Comparison of ENCODE assay signal across 1 cellular context in the genomic region with DNA sequence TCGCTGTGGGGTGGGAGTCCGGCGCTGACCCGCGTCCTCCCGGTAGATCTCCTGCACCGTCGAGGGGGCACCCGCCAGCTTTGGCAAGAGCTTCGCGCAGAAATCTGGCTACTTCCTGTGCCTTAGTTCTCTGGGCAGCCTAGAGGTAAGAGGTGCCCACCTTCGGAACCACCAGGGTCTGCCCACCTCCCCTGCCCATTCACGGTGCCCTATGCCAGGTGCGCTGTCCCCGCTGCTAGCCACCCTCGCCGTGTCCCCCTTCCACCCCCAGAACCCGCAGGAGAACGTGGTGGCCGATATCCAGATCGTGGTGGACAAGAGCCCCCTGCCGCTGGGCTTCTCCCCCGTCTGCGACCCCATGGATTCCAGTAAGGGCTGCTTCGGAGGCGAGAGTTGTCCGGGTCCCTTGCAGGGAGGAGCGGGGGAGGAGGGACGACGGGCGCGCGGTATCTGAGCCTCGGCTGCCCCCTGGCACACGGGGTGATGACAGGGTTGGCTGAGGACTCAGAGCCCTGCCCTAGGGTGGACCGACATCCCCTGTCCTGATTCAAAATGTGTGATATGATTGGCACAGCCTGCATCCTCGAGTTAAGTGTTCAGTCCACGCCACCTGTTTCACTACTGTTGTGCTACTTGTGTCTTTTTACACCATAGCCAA.
A peak's percentile ranks its signal among the peaks of the same experiment; 100 is the strongest.
TF ChIP-seq lines count a peak whose summit lies in the region.

No MANE protein-coding gene starts in this region.

TF ChIP-seq in HEK293, 187 proteins besides CTCF, POLR2A, EP300 and RAD21 (continued from another document and continues in another):
- TF ChIP-seq, protein P1, sequence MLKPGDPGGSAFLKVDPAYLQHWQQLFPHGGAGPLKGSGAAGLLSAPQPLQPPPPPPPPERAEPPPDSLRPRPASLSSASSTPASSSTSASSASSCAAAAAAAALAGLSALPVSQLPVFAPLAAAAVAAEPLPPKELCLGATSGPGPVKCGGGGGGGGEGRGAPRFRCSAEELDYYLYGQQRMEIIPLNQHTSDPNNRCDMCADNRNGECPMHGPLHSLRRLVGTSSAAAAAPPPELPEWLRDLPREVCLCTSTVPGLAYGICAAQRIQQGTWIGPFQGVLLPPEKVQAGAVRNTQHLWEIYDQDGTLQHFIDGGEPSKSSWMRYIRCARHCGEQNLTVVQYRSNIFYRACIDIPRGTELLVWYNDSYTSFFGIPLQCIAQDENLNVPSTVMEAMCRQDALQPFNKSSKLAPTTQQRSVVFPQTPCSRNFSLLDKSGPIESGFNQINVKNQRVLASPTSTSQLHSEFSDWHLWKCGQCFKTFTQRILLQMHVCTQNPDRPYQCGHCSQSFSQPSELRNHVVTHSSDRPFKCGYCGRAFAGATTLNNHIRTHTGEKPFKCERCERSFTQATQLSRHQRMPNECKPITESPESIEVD (tag by site-specific recombination; IDR thresholded peaks at IDR 0.05), result no peak
- TF ChIP-seq OSR2 (tag by site-specific recombination; IDR thresholded peaks at IDR 0.05), result no peak
- TF ChIP-seq ZNF302 (tag by site-specific recombination; IDR thresholded peaks at IDR 0.05; ENCODE audit: low read depth), result no peak
- TF ChIP-seq ZNF157 (tag by site-specific recombination; IDR thresholded peaks at IDR 0.05), result no peak
- TF ChIP-seq ZNF354C (tag by site-specific recombination; IDR thresholded peaks at IDR 0.05; ENCODE audit: borderline replicate concordance, low read depth), result no peak
- no peak for TF ChIP-seq ZNF10 (tag by site-specific recombination; IDR thresholded peaks at IDR 0.05)
- TF ChIP-seq, protein P2, sequence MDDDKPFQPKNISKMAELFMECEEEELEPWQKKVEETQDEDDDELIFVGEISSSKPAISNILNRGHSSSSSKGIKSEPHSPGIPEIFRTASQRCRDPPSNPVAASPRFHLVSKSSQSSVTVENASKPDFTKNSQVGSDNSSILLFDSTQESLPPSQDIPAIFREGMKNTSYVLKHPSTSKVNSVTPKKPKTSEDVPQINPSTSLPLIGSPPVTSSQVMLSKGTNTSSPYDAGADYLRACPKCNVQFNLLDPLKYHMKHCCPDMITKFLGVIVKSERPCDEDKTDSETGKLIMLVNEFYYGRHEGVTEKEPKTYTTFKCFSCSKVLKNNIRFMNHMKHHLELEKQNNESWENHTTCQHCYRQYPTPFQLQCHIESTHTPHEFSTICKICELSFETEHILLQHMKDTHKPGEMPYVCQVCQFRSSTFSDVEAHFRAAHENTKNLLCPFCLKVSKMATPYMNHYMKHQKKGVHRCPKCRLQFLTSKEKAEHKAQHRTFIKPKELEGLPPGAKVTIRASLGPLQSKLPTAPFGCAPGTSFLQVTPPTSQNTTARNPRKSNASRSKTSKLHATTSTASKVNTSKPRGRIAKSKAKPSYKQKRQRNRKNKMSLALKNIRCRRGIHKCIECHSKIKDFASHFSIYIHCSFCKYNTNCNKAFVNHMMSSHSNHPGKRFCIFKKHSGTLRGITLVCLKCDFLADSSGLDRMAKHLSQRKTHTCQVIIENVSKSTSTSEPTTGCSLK (tag by site-specific recombination; IDR thresholded peaks at IDR 0.05), result no peak
- no peak for TF ChIP-seq ZNF239 (tag by site-specific recombination; IDR thresholded peaks at IDR 0.05)
- TF ChIP-seq, protein P3, sequence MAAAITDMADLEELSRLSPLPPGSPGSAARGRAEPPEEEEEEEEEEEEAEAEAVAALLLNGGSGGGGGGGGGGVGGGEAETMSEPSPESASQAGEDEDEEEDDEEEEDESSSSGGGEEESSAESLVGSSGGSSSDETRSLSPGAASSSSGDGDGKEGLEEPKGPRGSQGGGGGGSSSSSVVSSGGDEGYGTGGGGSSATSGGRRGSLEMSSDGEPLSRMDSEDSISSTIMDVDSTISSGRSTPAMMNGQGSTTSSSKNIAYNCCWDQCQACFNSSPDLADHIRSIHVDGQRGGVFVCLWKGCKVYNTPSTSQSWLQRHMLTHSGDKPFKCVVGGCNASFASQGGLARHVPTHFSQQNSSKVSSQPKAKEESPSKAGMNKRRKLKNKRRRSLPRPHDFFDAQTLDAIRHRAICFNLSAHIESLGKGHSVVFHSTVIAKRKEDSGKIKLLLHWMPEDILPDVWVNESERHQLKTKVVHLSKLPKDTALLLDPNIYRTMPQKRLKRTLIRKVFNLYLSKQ (tag by site-specific recombination; IDR thresholded peaks at IDR 0.05; ENCODE audit: borderline replicate concordance), result no peak
- peak; percentile 87 for TF ChIP-seq SCRT2 (tag by site-specific recombination; IDR thresholded peaks at IDR 0.05)
- no peak for TF ChIP-seq ZNF140 (tag by site-specific recombination; IDR thresholded peaks at IDR 0.05)
- no peak for TF ChIP-seq ZNF221 (tag by site-specific recombination; IDR thresholded peaks at IDR 0.05; ENCODE audit: borderline replicate concordance)
- TF ChIP-seq ZNF596 (tag by site-specific recombination; IDR thresholded peaks at IDR 0.05), result 0 out of 2 replicates have a peak, but pooled peaks have one; percentile 2
- peak; percentile 61; the same call in 1 of the 2 replicates for TF ChIP-seq GLIS2 (tag by site-specific recombination; IDR thresholded peaks at IDR 0.05)
- TF ChIP-seq BCL11B (tag by site-specific recombination; IDR thresholded peaks at IDR 0.05; ENCODE audit: low read depth), result no peak
- TF ChIP-seq, protein P4, sequence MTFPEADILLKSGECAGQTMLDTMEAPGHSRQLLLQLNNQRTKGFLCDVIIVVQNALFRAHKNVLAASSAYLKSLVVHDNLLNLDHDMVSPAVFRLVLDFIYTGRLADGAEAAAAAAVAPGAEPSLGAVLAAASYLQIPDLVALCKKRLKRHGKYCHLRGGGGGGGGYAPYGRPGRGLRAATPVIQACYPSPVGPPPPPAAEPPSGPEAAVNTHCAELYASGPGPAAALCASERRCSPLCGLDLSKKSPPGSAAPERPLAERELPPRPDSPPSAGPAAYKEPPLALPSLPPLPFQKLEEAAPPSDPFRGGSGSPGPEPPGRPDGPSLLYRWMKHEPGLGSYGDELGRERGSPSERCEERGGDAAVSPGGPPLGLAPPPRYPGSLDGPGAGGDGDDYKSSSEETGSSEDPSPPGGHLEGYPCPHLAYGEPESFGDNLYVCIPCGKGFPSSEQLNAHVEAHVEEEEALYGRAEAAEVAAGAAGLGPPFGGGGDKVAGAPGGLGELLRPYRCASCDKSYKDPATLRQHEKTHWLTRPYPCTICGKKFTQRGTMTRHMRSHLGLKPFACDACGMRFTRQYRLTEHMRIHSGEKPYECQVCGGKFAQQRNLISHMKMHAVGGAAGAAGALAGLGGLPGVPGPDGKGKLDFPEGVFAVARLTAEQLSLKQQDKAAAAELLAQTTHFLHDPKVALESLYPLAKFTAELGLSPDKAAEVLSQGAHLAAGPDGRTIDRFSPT (tag by site-specific recombination; IDR thresholded peaks at IDR 0.05), result peak; percentile 92
- TF ChIP-seq GLIS1 (tag by site-specific recombination; IDR thresholded peaks at IDR 0.05), result no peak
- TF ChIP-seq ZNF501 (tag by site-specific recombination; IDR thresholded peaks at IDR 0.05), result no peak
- TF ChIP-seq, protein P5, sequence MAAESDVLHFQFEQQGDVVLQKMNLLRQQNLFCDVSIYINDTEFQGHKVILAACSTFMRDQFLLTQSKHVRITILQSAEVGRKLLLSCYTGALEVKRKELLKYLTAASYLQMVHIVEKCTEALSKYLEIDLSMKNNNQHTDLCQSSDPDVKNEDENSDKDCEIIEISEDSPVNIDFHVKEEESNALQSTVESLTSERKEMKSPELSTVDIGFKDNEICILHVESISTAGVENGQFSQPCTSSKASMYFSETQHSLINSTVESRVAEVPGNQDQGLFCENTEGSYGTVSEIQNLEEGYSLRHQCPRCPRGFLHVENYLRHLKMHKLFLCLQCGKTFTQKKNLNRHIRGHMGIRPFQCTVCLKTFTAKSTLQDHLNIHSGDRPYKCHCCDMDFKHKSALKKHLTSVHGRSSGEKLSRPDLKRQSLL (tag by site-specific recombination; IDR thresholded peaks at IDR 0.05), result no peak
- TF ChIP-seq ZNF629 (tag by site-specific recombination; IDR thresholded peaks at IDR 0.05), result no peak
- TF ChIP-seq ZNF138 (tag by site-specific recombination; IDR thresholded peaks at IDR 0.05; ENCODE audit: borderline replicate concordance), result no peak
- peak; percentile 92 for TF ChIP-seq ZBTB48 (tag by site-specific recombination; IDR thresholded peaks at IDR 0.05)
- 0 out of 2 replicates have a peak, but pooled peaks have one; percentile 22 for TF ChIP-seq ZNF777 (tag by site-specific recombination; IDR thresholded peaks at IDR 0.05; ENCODE audit: borderline replicate concordance)
- TF ChIP-seq ZNF660 (tag by site-specific recombination; IDR thresholded peaks at IDR 0.05), result no peak
- TF ChIP-seq, protein P6, sequence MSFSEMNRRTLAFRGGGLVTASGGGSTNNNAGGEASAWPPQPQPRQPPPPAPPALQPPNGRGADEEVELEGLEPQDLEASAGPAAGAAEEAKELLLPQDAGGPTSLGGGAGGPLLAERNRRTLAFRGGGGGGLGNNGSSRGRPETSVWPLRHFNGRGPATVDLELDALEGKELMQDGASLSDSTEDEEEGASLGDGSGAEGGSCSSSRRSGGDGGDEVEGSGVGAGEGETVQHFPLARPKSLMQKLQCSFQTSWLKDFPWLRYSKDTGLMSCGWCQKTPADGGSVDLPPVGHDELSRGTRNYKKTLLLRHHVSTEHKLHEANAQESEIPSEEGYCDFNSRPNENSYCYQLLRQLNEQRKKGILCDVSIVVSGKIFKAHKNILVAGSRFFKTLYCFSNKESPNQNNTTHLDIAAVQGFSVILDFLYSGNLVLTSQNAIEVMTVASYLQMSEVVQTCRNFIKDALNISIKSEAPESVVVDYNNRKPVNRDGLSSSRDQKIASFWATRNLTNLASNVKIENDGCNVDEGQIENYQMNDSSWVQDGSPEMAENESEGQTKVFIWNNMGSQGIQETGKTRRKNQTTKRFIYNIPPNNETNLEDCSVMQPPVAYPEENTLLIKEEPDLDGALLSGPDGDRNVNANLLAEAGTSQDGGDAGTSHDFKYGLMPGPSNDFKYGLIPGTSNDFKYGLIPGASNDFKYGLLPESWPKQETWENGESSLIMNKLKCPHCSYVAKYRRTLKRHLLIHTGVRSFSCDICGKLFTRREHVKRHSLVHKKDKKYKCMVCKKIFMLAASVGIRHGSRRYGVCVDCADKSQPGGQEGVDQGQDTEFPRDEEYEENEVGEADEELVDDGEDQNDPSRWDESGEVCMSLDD (tag by site-specific recombination; IDR thresholded peaks at IDR 0.05), result peak; percentile 10; the same call in 1 of the 2 replicates
- TF ChIP-seq, protein P7, sequence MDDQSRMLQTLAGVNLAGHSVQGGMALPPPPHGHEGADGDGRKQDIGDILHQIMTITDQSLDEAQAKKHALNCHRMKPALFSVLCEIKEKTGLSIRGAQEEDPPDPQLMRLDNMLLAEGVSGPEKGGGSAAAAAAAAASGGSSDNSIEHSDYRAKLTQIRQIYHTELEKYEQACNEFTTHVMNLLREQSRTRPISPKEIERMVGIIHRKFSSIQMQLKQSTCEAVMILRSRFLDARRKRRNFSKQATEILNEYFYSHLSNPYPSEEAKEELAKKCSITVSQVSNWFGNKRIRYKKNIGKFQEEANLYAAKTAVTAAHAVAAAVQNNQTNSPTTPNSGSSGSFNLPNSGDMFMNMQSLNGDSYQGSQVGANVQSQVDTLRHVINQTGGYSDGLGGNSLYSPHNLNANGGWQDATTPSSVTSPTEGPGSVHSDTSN (CRISPR knock-in tag; IDR thresholded peaks at IDR 0.05), result no peak
- TF ChIP-seq, protein P8, sequence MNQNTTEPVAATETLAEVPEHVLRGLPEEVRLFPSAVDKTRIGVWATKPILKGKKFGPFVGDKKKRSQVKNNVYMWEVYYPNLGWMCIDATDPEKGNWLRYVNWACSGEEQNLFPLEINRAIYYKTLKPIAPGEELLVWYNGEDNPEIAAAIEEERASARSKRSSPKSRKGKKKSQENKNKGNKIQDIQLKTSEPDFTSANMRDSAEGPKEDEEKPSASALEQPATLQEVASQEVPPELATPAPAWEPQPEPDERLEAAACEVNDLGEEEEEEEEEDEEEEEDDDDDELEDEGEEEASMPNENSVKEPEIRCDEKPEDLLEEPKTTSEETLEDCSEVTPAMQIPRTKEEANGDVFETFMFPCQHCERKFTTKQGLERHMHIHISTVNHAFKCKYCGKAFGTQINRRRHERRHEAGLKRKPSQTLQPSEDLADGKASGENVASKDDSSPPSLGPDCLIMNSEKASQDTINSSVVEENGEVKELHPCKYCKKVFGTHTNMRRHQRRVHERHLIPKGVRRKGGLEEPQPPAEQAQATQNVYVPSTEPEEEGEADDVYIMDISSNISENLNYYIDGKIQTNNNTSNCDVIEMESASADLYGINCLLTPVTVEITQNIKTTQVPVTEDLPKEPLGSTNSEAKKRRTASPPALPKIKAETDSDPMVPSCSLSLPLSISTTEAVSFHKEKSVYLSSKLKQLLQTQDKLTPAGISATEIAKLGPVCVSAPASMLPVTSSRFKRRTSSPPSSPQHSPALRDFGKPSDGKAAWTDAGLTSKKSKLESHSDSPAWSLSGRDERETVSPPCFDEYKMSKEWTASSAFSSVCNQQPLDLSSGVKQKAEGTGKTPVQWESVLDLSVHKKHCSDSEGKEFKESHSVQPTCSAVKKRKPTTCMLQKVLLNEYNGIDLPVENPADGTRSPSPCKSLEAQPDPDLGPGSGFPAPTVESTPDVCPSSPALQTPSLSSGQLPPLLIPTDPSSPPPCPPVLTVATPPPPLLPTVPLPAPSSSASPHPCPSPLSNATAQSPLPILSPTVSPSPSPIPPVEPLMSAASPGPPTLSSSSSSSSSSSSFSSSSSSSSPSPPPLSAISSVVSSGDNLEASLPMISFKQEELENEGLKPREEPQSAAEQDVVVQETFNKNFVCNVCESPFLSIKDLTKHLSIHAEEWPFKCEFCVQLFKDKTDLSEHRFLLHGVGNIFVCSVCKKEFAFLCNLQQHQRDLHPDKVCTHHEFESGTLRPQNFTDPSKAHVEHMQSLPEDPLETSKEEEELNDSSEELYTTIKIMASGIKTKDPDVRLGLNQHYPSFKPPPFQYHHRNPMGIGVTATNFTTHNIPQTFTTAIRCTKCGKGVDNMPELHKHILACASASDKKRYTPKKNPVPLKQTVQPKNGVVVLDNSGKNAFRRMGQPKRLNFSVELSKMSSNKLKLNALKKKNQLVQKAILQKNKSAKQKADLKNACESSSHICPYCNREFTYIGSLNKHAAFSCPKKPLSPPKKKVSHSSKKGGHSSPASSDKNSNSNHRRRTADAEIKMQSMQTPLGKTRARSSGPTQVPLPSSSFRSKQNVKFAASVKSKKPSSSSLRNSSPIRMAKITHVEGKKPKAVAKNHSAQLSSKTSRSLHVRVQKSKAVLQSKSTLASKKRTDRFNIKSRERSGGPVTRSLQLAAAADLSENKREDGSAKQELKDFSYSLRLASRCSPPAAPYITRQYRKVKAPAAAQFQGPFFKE (tag by site-specific recombination; IDR thresholded peaks at IDR 0.05; ENCODE audit: borderline replicate concordance), result no peak
- TF ChIP-seq KLF16 (tag by site-specific recombination; IDR thresholded peaks at IDR 0.05), result 0 out of 2 replicates have a peak, but pooled peaks have one; percentile 14
- TF ChIP-seq ZNF837 (tag by site-specific recombination; IDR thresholded peaks at IDR 0.05), result no peak
- no peak for TF ChIP-seq TRIM28 (IDR thresholded peaks at IDR 0.05; ENCODE audit: borderline replicate concordance, low read length)
- TF ChIP-seq ZNF366 (tag by site-specific recombination; conservative IDR thresholded peaks at IDR 0.05), result peak; percentile 35; the same call in 1 of the 2 replicates
- no peak for TF ChIP-seq ZNF132 (tag by site-specific recombination; IDR thresholded peaks at IDR 0.05; ENCODE audit: borderline replicate concordance)
- TF ChIP-seq ZNF792 (tag by site-specific recombination; IDR thresholded peaks at IDR 0.05), result no peak
- no peak; the same call in 1 of the 2 replicates for TF ChIP-seq WT1 (tag by site-specific recombination; IDR thresholded peaks at IDR 0.05)
- peak; percentile 44 for TF ChIP-seq ZNF335 (tag by site-specific recombination; conservative IDR thresholded peaks at IDR 0.05)
- no peak for TF ChIP-seq SCRT1 (tag by site-specific recombination; IDR thresholded peaks at IDR 0.05; ENCODE audit: borderline replicate concordance)
- TF ChIP-seq ZNF560 (tag by site-specific recombination; IDR thresholded peaks at IDR 0.05; ENCODE audit: borderline replicate concordance), result no peak
- no peak for TF ChIP-seq ZNF223 (tag by site-specific recombination; IDR thresholded peaks at IDR 0.05)
- 0 out of 2 replicates have a peak, but pooled peaks have one; percentile 28 for TF ChIP-seq BCL11A (tag by site-specific recombination; IDR thresholded peaks at IDR 0.05; ENCODE audit: low read depth)
